Comparison of ENCODE assay signal across 7 cellular contexts in genomic region chr17:14393723-14394122, GRCh38.
"Had no signal": no experiment of that assay in that cellular context is flagged by ENCODE, and none has a peak within 500 bp of the region (broad histone marks: within the 10 kb centered on the region; RNA-seq: fewer than 3 reads in every experiment).

No MANE protein-coding gene starts in this region.

- H3K27ac ChIP-seq: HL-60, KMS-11 had no signal

- H3K9ac ChIP-seq: KMS-11 had no signal

- FAIRE-seq: HTR-8/SVneo, K562 had no signal

- ATAC-seq: K562 had no signal

- H3K4me3 ChIP-seq: K562 had no signal

- DNase-seq: IMR-90, KBM-7, KG1 had no signal

- H3K4me2 ChIP-seq: KMS-11 had no signal
